ENCODE assay signal across 11 cellular contexts in the genomic region with DNA sequence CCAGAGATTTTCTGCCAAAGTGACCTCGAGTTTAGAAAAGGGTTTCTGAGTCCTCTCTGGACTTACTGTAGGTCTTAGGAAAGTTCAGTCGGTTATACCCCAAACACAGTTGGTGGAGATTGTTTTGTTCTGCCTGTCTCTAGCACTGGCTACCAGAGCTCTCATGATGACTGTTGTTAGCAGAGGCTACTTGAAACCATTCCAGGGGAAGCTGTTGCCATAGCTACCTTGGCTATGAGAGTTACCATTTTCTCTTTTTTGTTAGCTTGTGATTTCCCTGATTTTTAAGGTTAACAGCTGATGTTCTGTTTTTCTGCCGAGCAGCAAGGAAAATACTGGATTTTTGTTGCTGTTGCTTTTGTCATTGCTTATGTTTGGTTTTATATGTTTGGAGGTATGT. TPM values are rescaled to one million over a fixed set of nuclear protein-coding genes. Genes with fewer than 3 reads are reported as not detected.
A peak's percentile ranks its signal among the peaks of the same experiment; 100 is the strongest.
DNase-seq lines count a peak whose midpoint lies in the region; ATAC-seq, FAIRE-seq and TF ChIP-seq lines count a peak whose summit lies in the region.
"Had no signal": no experiment of that assay in that cellular context is flagged by ENCODE, and none has a peak within 500 bp of the region (broad histone marks: within the 10 kb centered on the region; RNA-seq: fewer than 3 reads in every experiment).

No MANE protein-coding gene starts in this region.

- ATAC-seq in left lobe of liver, result peak; percentile 25

- FAIRE-seq in astrocyte (lab: Jason Lieb, UNC), result no peak

- H3K27ac Mint-ChIP-seq in MCF 10A (ENCODE audit: low read depth, unreplicated experiment), result peak overlapping the region; percentile 81
- H3K27ac Mint-ChIP-seq in astrocyte (ENCODE audit: unreplicated experiment), result peak overlapping the region; percentile 85
- H3K27ac Mint-ChIP-seq in type B pancreatic cell, result peak overlapping the region; percentile 58
- H3K27ac Mint-ChIP-seq in CD8-positive, alpha-beta memory T cell, result peak overlapping the region in 4 of 8 donors; percentile 51 to 96 (median 71)
- H3K27ac Mint-ChIP-seq: B cell; dendritic cell treated with granulocyte-macrophage colony-stimulating factor and Interleukin-4, amounts not matched to agents 40 ng/mL and 50 ng/mL, for 4 days had no signal

- H3K79me2 ChIP-seq in mammary epithelial cell (ENCODE audit: insufficient read depth, low read length), result no peaks in the 10 kb centered on the region
- H3K79me2 ChIP-seq in astrocyte (ENCODE audit: insufficient read depth, low read length), result peaks cover 24% of the 10 kb centered on the region

- no peak for TF ChIP-seq CTCF in MCF 10A (IDR thresholded peaks at IDR 0.05; ENCODE audit: unreplicated experiment)
- no peak for TF ChIP-seq CTCF in mammary epithelial cell (conservative IDR thresholded peaks at IDR 0.05 in 1 of 2, IDR thresholded peaks at IDR 0.05 in 1 of 2; ENCODE audit: extremely low read depth in 1 of 2, insufficient read depth in 1 of 2, low read depth in 1 of 2, low read length in 2 of 2)
- no peak for TF ChIP-seq CTCF in astrocyte (IDR thresholded peaks at IDR 0.05; ENCODE audit: insufficient read depth, low read depth, low read length)
- TF ChIP-seq CTCF in type B pancreatic cell (conservative IDR thresholded peaks at IDR 0.05), result no peak

- no peak overlapping the region for H3K4me2 ChIP-seq in mammary epithelial cell (ENCODE audit: insufficient read depth, low read depth, low read length)
- peak overlapping the region; percentile 47 for H3K4me2 ChIP-seq in astrocyte (ENCODE audit: low read length)

- peaks cover 31% of the 10 kb centered on the region for H3K36me3 Mint-ChIP-seq in MCF 10A (ENCODE audit: insufficient read depth, unreplicated experiment)
- H3K36me3 Mint-ChIP-seq in astrocyte (ENCODE audit: low read depth, unreplicated experiment), result peaks cover 8% of the 10 kb centered on the region
- peaks cover 11% of the 10 kb centered on the region for H3K36me3 Mint-ChIP-seq in type B pancreatic cell
- peaks cover 4 to 62% (median 20%) of the 10 kb centered on the region in 3 donors for H3K36me3 Mint-ChIP-seq in CD8-positive, alpha-beta memory T cell

- CTCF ChIA-PET in MCF 10A (lab: Yijun Ruan, JAX) (interaction anchor here (0.6 to 1.6 kb wide), 8 partner anchors 11 to 653 kb away, joined by 3 to 7 read pairs (median 4); no protein-coding TSS in a partner anchor), mammary epithelial cell (lab: Charles Lee; ENCODE audit: low non-redundant PET) (no interaction called here)
- CTCF ChIA-PET in CD8-positive, alpha-beta memory T cell (lab: Charles Lee), result interaction anchor here (0.7 to 1.7 kb wide), 2 partner anchors 14 to 92 kb away, joined by 3 to 6 read pairs; no protein-coding TSS in a partner anchor

- intact Hi-C loops in MCF 10A (cut with micrococcal nuclease) (no loop called here), mammary epithelial cell (cut with micrococcal nuclease) (no loop called here)

- H3K4me1 ChIP-seq in mammary epithelial cell (ENCODE audit: insufficient read depth, low read length) (peaks cover 16% of the 10 kb centered on the region), astrocyte (ENCODE audit: insufficient read depth, low read length) (peaks cover 61% of the 10 kb centered on the region), SJCRH30 (peaks cover 6% of the 10 kb centered on the region; the same call in 1 of the 2 replicates)
- H3K4me1 ChIP-seq in CD8-positive, alpha-beta memory T cell (ENCODE audit: insufficient read depth, low read length), result peaks cover 7% of the 10 kb centered on the region

- H3K27me3 ChIP-seq in mammary epithelial cell (ENCODE audit: insufficient read depth, low read length) (no peaks in the 10 kb centered on the region), astrocyte (ENCODE audit: insufficient read depth, low read length) (no peaks in the 10 kb centered on the region), SJCRH30 (no peaks in the 10 kb centered on the region)
- no peaks in the 10 kb centered on the region for H3K27me3 ChIP-seq in CD8-positive, alpha-beta memory T cell (ENCODE audit: insufficient read depth, low read length, poor library complexity, severe bottlenecking)

- H3K27me3 Mint-ChIP-seq in MCF 10A (ENCODE audit: insufficient read depth, unreplicated experiment), result no peaks in the 10 kb centered on the region
- H3K27me3 Mint-ChIP-seq in astrocyte (ENCODE audit: low read depth, unreplicated experiment), result no peaks in the 10 kb centered on the region
- no peaks in the 10 kb centered on the region for H3K27me3 Mint-ChIP-seq in type B pancreatic cell
- H3K27me3 Mint-ChIP-seq in CD8-positive, alpha-beta memory T cell, result no peaks in the 10 kb centered on the region
- H3K27me3 Mint-ChIP-seq: B cell; dendritic cell treated with granulocyte-macrophage colony-stimulating factor and Interleukin-4, amounts not matched to agents 40 ng/mL and 50 ng/mL, for 4 days had no signal

- H3K4me3 ChIP-seq in mammary epithelial cell (replicated peaks in 1 of 3; ENCODE audit: insufficient read depth in 1 of 3, low read depth in 2 of 3, low read length in 3 of 3), result no peak overlapping the region
- H3K4me3 ChIP-seq in astrocyte (ENCODE audit: insufficient read depth, low read depth, low read length), result no peak overlapping the region
- H3K4me3 ChIP-seq in CD8-positive, alpha-beta memory T cell (ENCODE audit: low read length), result no peak overlapping the region
- H3K4me3 ChIP-seq in SJCRH30, result no peak overlapping the region

- H3K36me3 ChIP-seq in mammary epithelial cell (ENCODE audit: insufficient read depth, low read length), result no peaks in the 10 kb centered on the region
- H3K36me3 ChIP-seq in astrocyte (ENCODE audit: insufficient read depth, low read length), result peaks cover 15% of the 10 kb centered on the region
- H3K36me3 ChIP-seq in CD8-positive, alpha-beta memory T cell (ENCODE audit: insufficient read depth, low read length), result peaks cover 21% of the 10 kb centered on the region
- peaks cover 10% of the 10 kb centered on the region; the same call in 1 of the 2 replicates for H3K36me3 ChIP-seq in SJCRH30

- H2AFZ ChIP-seq in mammary epithelial cell (ENCODE audit: low read depth, low read length) (no peak overlapping the region), astrocyte (ENCODE audit: low read depth, low read length) (no peak overlapping the region)

- DNase-seq in MCF 10A (ENCODE audit: unreplicated experiment), result no peak
- no peak for DNase-seq in mammary epithelial cell
- DNase-seq in astrocyte (ENCODE audit: low read depth), result peak; percentile 76
- peak; percentile 48 for DNase-seq in left lobe of liver (ENCODE audit: low spot score)
- no peak for DNase-seq in type B pancreatic cell (ENCODE audit: extremely low spot score, unreplicated experiment)
- DNase-seq in CD8-positive, alpha-beta memory T cell, result no peak
- no peak for DNase-seq in SJCRH30
- DNase-seq in central memory CD4-positive, alpha-beta T cell, result no peak
- DNase-seq: SIG-M5 had no signal

- WGBS in mammary epithelial cell (ENCODE audit: low coverage, missing lambda C conversion rate), result 67% methylated on average over 3 of the region's 3 CpGs

- POLR2A ChIA-PET in MCF 10A (lab: Yijun Ruan, JAX), result interaction anchor here (0.9 to 2.5 kb wide), 4 partner anchors 10 to 27 kb away, joined by 3 to 18 read pairs (median 12); a partner anchor contains a TSS
- POLR2A ChIA-PET in CD8-positive, alpha-beta memory T cell (lab: Charles Lee), result no interaction called here

- dilution Hi-C loops in mammary epithelial cell (cut with HindIII; ENCODE audit: low sequenced_read_pairs), result no loop called here

- H3K9ac ChIP-seq in mammary epithelial cell (ENCODE audit: insufficient read depth, low read length) (no peak overlapping the region), astrocyte (ENCODE audit: low read length) (peak overlapping the region; percentile 49)

- no peaks in the 10 kb centered on the region for H3K9me3 ChIP-seq in mammary epithelial cell (replicated peaks; ENCODE audit: insufficient read depth, low read length)
- H3K9me3 ChIP-seq in astrocyte (ENCODE audit: insufficient read depth, low read depth, low read length), result no peaks in the 10 kb centered on the region
- no peaks in the 10 kb centered on the region for H3K9me3 ChIP-seq in CD8-positive, alpha-beta memory T cell (ENCODE audit: low read length)
- no peaks in the 10 kb centered on the region for H3K9me3 ChIP-seq in SJCRH30 (replicated peaks)

- H3K4me3 Mint-ChIP-seq in MCF 10A (ENCODE audit: unreplicated experiment) (no peak overlapping the region), astrocyte (ENCODE audit: unreplicated experiment) (no peak overlapping the region), type B pancreatic cell (peak overlapping the region; percentile 42)
- H3K4me3 Mint-ChIP-seq in CD8-positive, alpha-beta memory T cell, result no peak overlapping the region
- H3K4me3 Mint-ChIP-seq: B cell; dendritic cell treated with granulocyte-macrophage colony-stimulating factor and Interleukin-4, amounts not matched to agents 40 ng/mL and 50 ng/mL, for 4 days had no signal

- H4K20me1 ChIP-seq in mammary epithelial cell (ENCODE audit: insufficient read depth, low read length) (no peaks in the 10 kb centered on the region), astrocyte (ENCODE audit: insufficient read depth, low read length) (peaks cover 9% of the 10 kb centered on the region)

- peaks cover 33% of the 10 kb centered on the region for H3K4me1 Mint-ChIP-seq in MCF 10A (ENCODE audit: insufficient read depth, unreplicated experiment)
- H3K4me1 Mint-ChIP-seq in astrocyte (ENCODE audit: low read depth, unreplicated experiment), result peaks cover 43% of the 10 kb centered on the region
- peaks cover 47% of the 10 kb centered on the region for H3K4me1 Mint-ChIP-seq in type B pancreatic cell (ENCODE audit: unreplicated experiment)
- peaks cover 27 to 39% (median 30%) of the 10 kb centered on the region in 3 donors for H3K4me1 Mint-ChIP-seq in CD8-positive, alpha-beta memory T cell

- BruUV-seq in MCF 10A (replicated peaks; lab: Mats Ljungman, UMichigan) (no TSS peak), mammary epithelial cell (replicated peaks; lab: Mats Ljungman, UMichigan) (no TSS peak)

- in situ Hi-C loops in mammary epithelial cell (cut with MboI; ENCODE audit: low sequenced_read_pairs in 2 of 2), result no loop called here

- H3K9me3 Mint-ChIP-seq in MCF 10A (ENCODE audit: unreplicated experiment) (no peaks in the 10 kb centered on the region), astrocyte (ENCODE audit: unreplicated experiment) (no peaks in the 10 kb centered on the region), type B pancreatic cell (no peaks in the 10 kb centered on the region)
- no peaks in the 10 kb centered on the region for H3K9me3 Mint-ChIP-seq in CD8-positive, alpha-beta memory T cell
- H3K9me3 Mint-ChIP-seq: dendritic cell treated with granulocyte-macrophage colony-stimulating factor and Interleukin-4, amounts not matched to agents 40 ng/mL and 50 ng/mL, for 4 days had no signal

- H3K27ac ChIP-seq in mammary epithelial cell (ENCODE audit: insufficient read depth, low read depth, low read length) (no peak overlapping the region), astrocyte (ENCODE audit: low read depth, low read length) (peak overlapping the region; percentile 29), SJCRH30 (no peak overlapping the region)
- no peak overlapping the region for H3K27ac ChIP-seq in CD8-positive, alpha-beta memory T cell (ENCODE audit: low read depth, low read length)

RNA-seq across cellular contexts. Expression of a gene that starts 26.7 kb away (rescaled TPM):
- total RNA-seq in MCF 10A (2022) (47.7 and 55.9 TPM in 2 replicates), mammary epithelial cell (10 to 100 TPM; 35.3 to 47.4 TPM), astrocyte (41.3 and 50.3 TPM in 2 replicates), left lobe of liver (385 TPM), type B pancreatic cell (ENCODE audit: low replicate concordance) (55.4 and 63.9 TPM in 2 replicates)
- 29.6 TPM for polyA plus RNA-seq in mammary epithelial cell
- polyA minus RNA-seq in mammary epithelial cell, result 207 TPM
- 10 to 100 TPM; 68.7 to 79.8 TPM for total RNA-seq in CD8-positive, alpha-beta memory T cell
- 22.9 TPM for polyA plus RNA-seq in CD8-positive, alpha-beta memory T cell
- total RNA-seq in SJCRH30 (2014; rRNA removed; shearing (Covaris generic)), result 25.5 and 27.7 TPM in 2 replicates

Comparison
In these comparisons a context has a peak if more than half of its experiments do, and no peak if none do; other contexts are left out.
1. DNase-seq: peak in astrocyte (single experiment) and left lobe of liver (single experiment); none in MCF 10A (single experiment), mammary epithelial cell (single experiment), type B pancreatic cell (single experiment), CD8-positive, alpha-beta memory T cell (0 of 5), SJCRH30 (0 of 2) and central memory CD4-positive, alpha-beta T cell (single experiment).